In genomic region chr1:151540021-151540981, GRCh38 we compare ENCODE assay signal across 1 cellular context.
TF ChIP-seq lines count a peak whose summit lies in the region.

A gene with protein sequence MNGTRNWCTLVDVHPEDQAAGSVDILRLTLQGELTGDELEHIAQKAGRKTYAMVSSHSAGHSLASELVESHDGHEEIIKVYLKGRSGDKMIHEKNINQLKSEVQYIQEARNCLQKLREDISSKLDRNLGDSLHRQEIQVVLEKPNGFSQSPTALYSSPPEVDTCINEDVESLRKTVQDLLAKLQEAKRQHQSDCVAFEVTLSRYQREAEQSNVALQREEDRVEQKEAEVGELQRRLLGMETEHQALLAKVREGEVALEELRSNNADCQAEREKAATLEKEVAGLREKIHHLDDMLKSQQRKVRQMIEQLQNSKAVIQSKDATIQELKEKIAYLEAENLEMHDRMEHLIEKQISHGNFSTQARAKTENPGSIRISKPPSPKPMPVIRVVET (plus strand): TSS chr1:151540309. CDS start chr1:151540367, 58 bp downstream.

TF ChIP-seq in HepG2, 621 proteins besides CTCF, POLR2A, EP300 and RAD21 (continued from another document and continues in another):
- TF ChIP-seq PRDM4 (CRISPR knock-in tag; IDR thresholded peaks at IDR 0.05; ENCODE audit: borderline replicate concordance) (no peak), DNMT3B (CRISPR knock-in tag; conservative IDR thresholded peaks at IDR 0.05) (0 out of 2 replicates have a peak, but pooled peaks have one; percentile 27), ZNF136 (CRISPR knock-in tag; IDR thresholded peaks at IDR 0.05; ENCODE audit: low read depth) (no peak), TCF7L2 (IDR thresholded peaks at IDR 0.05; ENCODE audit: low read depth, low read length) (no peak), ZNF792 (CRISPR knock-in tag; IDR thresholded peaks at IDR 0.05) (peak; percentile 74; the same call in 1 of the 2 replicates), RARA (CRISPR knock-in tag; IDR thresholded peaks at IDR 0.05) (peak; percentile 19; the same call in 1 of the 2 replicates), ISL2 (CRISPR knock-in tag; IDR thresholded peaks at IDR 0.05) (no peak), ZNF382 (CRISPR knock-in tag; IDR thresholded peaks at IDR 0.05; ENCODE audit: borderline replicate concordance) (no peak), KDM2A (CRISPR knock-in tag; IDR thresholded peaks at IDR 0.05; ENCODE audit: borderline replicate concordance, low read depth) (peak; percentile 59; the same call in 1 of the 2 replicates), DMAP1 (CRISPR knock-in tag; IDR thresholded peaks at IDR 0.05) (no peak; the same call in 1 of the 2 replicates), ZNF597 (CRISPR knock-in tag; IDR thresholded peaks at IDR 0.05) (no peak), ZNF446 (CRISPR knock-in tag; IDR thresholded peaks at IDR 0.05) (no peak), REST (IDR thresholded peaks at IDR 0.05; ENCODE audit: borderline replicate concordance in 1 of 2, low read depth in 1 of 2, low read length in 2 of 2) (peak in 1 of 2 experiments; percentile 70; a peak in 1 of 4 replicates), ATF7 (IDR thresholded peaks at IDR 0.05) (no peak), ATF7 (CRISPR knock-in tag; IDR thresholded peaks at IDR 0.05) (no peak), SIN3A (IDR thresholded peaks at IDR 0.05; ENCODE audit: borderline replicate concordance, low read depth, low read length) (peak; percentile 84; the same call in 1 of the 2 replicates), ZNF775 (CRISPR knock-in tag; IDR thresholded peaks at IDR 0.05; ENCODE audit: borderline replicate concordance) (no peak), U2AF1 (optimal IDR thresholded peaks at IDR 0.05; ENCODE audit: low read depth, low read length) (peak; percentile 33), PRDM10 (CRISPR knock-in tag; IDR thresholded peaks at IDR 0.05; ENCODE audit: low read depth) (no peak; the same call in 1 of the 2 replicates), NFIB (CRISPR knock-in tag; IDR thresholded peaks at IDR 0.05; ENCODE audit: borderline replicate concordance) (no peak), ZEB1 (IDR thresholded peaks at IDR 0.05; ENCODE audit: insufficient replicate concordance, low read depth) (no peak), HIVEP1 (CRISPR knock-in tag; IDR thresholded peaks at IDR 0.05) (peak; percentile 52; the same call in 1 of the 2 replicates), THAP8 (CRISPR knock-in tag; IDR thresholded peaks at IDR 0.05; ENCODE audit: borderline replicate concordance) (no peak), ZNF362 (CRISPR knock-in tag; IDR thresholded peaks at IDR 0.05; ENCODE audit: borderline replicate concordance) (no peak), ZC3H4 (CRISPR knock-in tag; IDR thresholded peaks at IDR 0.05; ENCODE audit: borderline replicate concordance) (no peak), DDIT3 (CRISPR knock-in tag; IDR thresholded peaks at IDR 0.05) (no peak), REPIN1 (CRISPR knock-in tag; IDR thresholded peaks at IDR 0.05; ENCODE audit: borderline replicate concordance, low read depth) (peak; percentile 67; the same call in 1 of the 2 replicates), PITX1 (CRISPR knock-in tag; IDR thresholded peaks at IDR 0.05) (peak; percentile 58; the same call in 1 of the 2 replicates), ESRRA (CRISPR knock-in tag; IDR thresholded peaks at IDR 0.05; ENCODE audit: low read depth) (no peak; the same call in 1 of the 2 replicates)
- TF ChIP-seq, protein P1, sequence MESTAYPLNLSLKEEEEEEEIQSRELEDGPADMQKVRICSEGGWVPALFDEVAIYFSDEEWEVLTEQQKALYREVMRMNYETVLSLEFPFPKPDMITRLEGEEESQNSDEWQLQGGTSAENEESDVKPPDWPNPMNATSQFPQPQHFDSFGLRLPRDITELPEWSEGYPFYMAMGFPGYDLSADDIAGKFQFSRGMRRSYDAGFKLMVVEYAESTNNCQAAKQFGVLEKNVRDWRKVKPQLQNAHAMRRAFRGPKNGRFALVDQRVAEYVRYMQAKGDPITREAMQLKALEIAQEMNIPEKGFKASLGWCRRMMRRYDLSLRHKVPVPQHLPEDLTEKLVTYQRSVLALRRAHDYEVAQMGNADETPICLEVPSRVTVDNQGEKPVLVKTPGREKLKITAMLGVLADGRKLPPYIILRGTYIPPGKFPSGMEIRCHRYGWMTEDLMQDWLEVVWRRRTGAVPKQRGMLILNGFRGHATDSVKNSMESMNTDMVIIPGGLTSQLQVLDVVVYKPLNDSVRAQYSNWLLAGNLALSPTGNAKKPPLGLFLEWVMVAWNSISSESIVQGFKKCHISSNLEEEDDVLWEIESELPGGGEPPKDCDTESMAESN (CRISPR knock-in tag; conservative IDR thresholded peaks at IDR 0.05) = peak; percentile 62; the same call in 1 of the 2 replicates
- TF ChIP-seq, protein P2, sequence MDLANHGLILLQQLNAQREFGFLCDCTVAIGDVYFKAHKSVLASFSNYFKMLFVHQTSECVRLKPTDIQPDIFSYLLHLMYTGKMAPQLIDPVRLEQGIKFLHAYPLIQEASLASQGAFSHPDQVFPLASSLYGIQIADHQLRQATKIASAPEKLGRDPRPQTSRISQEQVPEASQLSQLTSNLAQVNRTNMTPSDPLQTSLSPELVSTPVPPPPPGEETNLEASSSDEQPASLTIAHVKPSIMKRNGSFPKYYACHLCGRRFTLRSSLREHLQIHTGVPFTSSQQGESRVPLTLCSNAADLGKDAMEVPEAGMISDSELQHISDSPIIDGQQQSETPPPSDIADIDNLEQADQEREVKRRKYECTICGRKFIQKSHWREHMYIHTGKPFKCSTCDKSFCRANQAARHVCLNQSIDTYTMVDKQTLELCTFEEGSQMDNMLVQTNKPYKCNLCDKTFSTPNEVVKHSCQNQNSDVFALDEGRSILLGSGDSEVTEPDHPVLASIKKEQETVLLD (CRISPR knock-in tag; IDR thresholded peaks at IDR 0.05; ENCODE audit: low read depth) = peak; percentile 29; the same call in 1 of the 2 replicates
- TF ChIP-seq, protein P3, sequence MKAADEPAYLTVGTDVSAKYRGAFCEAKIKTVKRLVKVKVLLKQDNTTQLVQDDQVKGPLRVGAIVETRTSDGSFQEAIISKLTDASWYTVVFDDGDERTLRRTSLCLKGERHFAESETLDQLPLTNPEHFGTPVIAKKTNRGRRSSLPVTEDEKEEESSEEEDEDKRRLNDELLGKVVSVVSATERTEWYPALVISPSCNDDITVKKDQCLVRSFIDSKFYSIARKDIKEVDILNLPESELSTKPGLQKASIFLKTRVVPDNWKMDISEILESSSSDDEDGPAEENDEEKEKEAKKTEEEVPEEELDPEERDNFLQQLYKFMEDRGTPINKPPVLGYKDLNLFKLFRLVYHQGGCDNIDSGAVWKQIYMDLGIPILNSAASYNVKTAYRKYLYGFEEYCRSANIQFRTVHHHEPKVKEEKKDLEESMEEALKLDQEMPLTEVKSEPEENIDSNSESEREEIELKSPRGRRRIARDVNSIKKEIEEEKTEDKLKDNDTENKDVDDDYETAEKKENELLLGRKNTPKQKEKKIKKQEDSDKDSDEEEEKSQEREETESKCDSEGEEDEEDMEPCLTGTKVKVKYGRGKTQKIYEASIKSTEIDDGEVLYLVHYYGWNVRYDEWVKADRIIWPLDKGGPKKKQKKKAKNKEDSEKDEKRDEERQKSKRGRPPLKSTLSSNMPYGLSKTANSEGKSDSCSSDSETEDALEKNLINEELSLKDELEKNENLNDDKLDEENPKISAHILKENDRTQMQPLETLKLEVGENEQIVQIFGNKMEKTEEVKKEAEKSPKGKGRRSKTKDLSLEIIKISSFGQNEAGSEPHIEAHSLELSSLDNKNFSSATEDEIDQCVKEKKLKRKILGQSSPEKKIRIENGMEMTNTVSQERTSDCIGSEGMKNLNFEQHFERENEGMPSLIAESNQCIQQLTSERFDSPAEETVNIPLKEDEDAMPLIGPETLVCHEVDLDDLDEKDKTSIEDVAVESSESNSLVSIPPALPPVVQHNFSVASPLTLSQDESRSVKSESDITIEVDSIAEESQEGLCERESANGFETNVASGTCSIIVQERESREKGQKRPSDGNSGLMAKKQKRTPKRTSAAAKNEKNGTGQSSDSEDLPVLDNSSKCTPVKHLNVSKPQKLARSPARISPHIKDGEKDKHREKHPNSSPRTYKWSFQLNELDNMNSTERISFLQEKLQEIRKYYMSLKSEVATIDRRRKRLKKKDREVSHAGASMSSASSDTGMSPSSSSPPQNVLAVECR (CRISPR knock-in tag; IDR thresholded peaks at IDR 0.05; ENCODE audit: borderline replicate concordance) = peak; percentile 93
